1 cellular context compared by ENCODE assay signal in the genomic region with DNA sequence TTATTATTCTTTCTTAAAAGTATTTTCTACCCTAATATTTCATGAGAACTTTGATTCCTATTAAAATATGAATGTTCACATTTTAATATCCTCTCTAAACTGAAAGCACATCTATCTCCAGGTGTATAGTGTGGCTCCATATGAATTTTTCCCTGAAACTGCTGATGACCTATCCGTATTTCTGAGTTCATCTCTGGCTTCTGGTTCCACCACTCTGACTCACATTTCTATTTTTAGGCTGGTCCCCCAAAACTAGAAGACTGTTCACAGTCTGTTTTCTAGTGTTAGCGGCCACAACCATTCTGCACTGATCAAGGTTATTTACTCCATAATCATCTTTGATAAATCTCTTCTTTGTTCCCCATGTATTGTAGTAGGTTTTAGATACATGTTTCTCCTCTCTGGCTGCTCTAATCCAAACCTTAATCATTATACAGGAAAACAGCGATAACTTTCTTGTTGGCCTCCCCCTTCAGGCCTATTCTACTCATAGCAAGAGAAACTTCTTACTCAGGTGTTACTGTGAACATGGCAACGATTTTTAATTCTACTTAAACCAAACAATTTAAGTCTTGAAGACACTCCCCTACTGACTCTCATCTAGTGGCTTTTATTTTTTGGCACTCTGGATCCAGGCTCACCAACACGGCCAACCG.
TF ChIP-seq lines count a peak whose summit lies in the region.

No MANE protein-coding gene starts in this region.

TF ChIP-seq in IMR-90, 13 proteins besides CTCF, POLR2A, EP300 and RAD21:
- TF ChIP-seq, protein P1, sequence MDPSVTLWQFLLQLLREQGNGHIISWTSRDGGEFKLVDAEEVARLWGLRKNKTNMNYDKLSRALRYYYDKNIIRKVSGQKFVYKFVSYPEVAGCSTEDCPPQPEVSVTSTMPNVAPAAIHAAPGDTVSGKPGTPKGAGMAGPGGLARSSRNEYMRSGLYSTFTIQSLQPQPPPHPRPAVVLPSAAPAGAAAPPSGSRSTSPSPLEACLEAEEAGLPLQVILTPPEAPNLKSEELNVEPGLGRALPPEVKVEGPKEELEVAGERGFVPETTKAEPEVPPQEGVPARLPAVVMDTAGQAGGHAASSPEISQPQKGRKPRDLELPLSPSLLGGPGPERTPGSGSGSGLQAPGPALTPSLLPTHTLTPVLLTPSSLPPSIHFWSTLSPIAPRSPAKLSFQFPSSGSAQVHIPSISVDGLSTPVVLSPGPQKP (IDR thresholded peaks at IDR 0.05; ENCODE audit: borderline replicate concordance, low read depth, low read length): no peak
- TF ChIP-seq, protein P2, sequence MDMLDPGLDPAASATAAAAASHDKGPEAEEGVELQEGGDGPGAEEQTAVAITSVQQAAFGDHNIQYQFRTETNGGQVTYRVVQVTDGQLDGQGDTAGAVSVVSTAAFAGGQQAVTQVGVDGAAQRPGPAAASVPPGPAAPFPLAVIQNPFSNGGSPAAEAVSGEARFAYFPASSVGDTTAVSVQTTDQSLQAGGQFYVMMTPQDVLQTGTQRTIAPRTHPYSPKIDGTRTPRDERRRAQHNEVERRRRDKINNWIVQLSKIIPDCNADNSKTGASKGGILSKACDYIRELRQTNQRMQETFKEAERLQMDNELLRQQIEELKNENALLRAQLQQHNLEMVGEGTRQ (IDR thresholded peaks at IDR 0.05; ENCODE audit: low read depth, low read length): no peak
- TF ChIP-seq RFX5 (IDR thresholded peaks at IDR 0.05; ENCODE audit: low read depth, low read length) (no peak), MAZ (IDR thresholded peaks at IDR 0.05; ENCODE audit: borderline replicate concordance, low read depth, low read length) (no peak), CEBPB (IDR thresholded peaks at IDR 0.05; ENCODE audit: low read depth, low read length) (no peak), NFE2L2 (IDR thresholded peaks at IDR 0.05; ENCODE audit: low read depth, low read length) (no peak), CHD1 (IDR thresholded peaks at IDR 0.05; ENCODE audit: low read depth, low read length) (no peak), FOS (IDR thresholded peaks at IDR 0.05; ENCODE audit: low read depth, low read length) (no peak)
